In genomic region chr13:111304603-111305289, GRCh38 we compare ENCODE assay signal across 22 cellular contexts. TPM values are rescaled to one million over a fixed set of nuclear protein-coding genes. Genes with fewer than 3 reads are reported as not detected.
DNase-seq lines count a peak whose midpoint lies in the region; ATAC-seq and TF ChIP-seq lines count a peak whose summit lies in the region.
"Had no signal": no experiment of that assay in that cellular context is flagged by ENCODE, and none has a peak within 500 bp of the region (broad histone marks: within the 10 kb centered on the region; RNA-seq: fewer than 3 reads in every experiment).

No MANE protein-coding gene starts in this region.

- TF ChIP-seq CTCF in vagina (IDR thresholded peaks at IDR 0.05): no peak

- peaks cover 14% of the 10 kb centered on the region for H3K9me3 Mint-ChIP-seq in stimulated activated naive CD8-positive, alpha-beta T cell treated with anti-CD3 and anti-CD28 coated beads, Interleukin-15, Interleukin-2, amounts not matched to agents 100 ng/mL and 50 ng/mL, for 24 hours
- H3K9me3 Mint-ChIP-seq in stimulated activated naive CD8-positive, alpha-beta T cell treated with anti-CD3 and anti-CD28 coated beads, Interleukin-15, amount 100 ng/mL, for 72 hours: peaks cover 15 to 26% of the 10 kb centered on the region in 2 donors
- H3K9me3 Mint-ChIP-seq in activated naive CD8-positive, alpha-beta T cell treated with anti-CD3 and anti-CD28 coated beads, Interleukin-2, amount 10 ng/mL, durations not matched to agents 7 days and 5 days: peaks cover 3% of the 10 kb centered on the region

- H3K4me1 Mint-ChIP-seq in stimulated activated naive CD8-positive, alpha-beta T cell treated with anti-CD3 and anti-CD28 coated beads, Interleukin-15, Interleukin-2, amounts not matched to agents 100 ng/mL and 50 ng/mL, for 24 hours (ENCODE audit: low read depth): peaks cover 11% of the 10 kb centered on the region
- H3K4me1 Mint-ChIP-seq in stimulated activated naive CD8-positive, alpha-beta T cell treated with anti-CD3 and anti-CD28 coated beads, Interleukin-15, amount 100 ng/mL, for 72 hours: peaks cover 6% of the 10 kb centered on the region
- H3K4me1 Mint-ChIP-seq in activated naive CD8-positive, alpha-beta T cell treated with anti-CD3 and anti-CD28 coated beads, Interleukin-2, amount 10 ng/mL, durations not matched to agents 7 days and 5 days: peaks cover 13% of the 10 kb centered on the region

- H3K4me3 Mint-ChIP-seq in stimulated activated naive CD8-positive, alpha-beta T cell treated with anti-CD3 and anti-CD28 coated beads, Interleukin-15, Interleukin-2, amounts not matched to agents 100 ng/mL and 50 ng/mL, for 24 hours: no peak overlapping the region
- H3K4me3 Mint-ChIP-seq in stimulated activated naive CD8-positive, alpha-beta T cell treated with anti-CD3 and anti-CD28 coated beads, Interleukin-15, amount 100 ng/mL, for 72 hours: no peak overlapping the region
- no peak overlapping the region for H3K4me3 Mint-ChIP-seq in activated naive CD8-positive, alpha-beta T cell treated with anti-CD3 and anti-CD28 coated beads, Interleukin-2, amount 10 ng/mL, durations not matched to agents 7 days and 5 days

- no peak for ATAC-seq in stimulated activated naive CD8-positive, alpha-beta T cell treated with anti-CD3 and anti-CD28 coated beads, Interleukin-15, amount 100 ng/mL, for 72 hours
- ATAC-seq in HG02642 (IDR thresholded peaks at IDR 0.05; ENCODE audit: poor library complexity, unreplicated experiment) (peak; percentile 39), HG03565 (IDR thresholded peaks at IDR 0.05; ENCODE audit: unreplicated experiment) (no peak)
- ATAC-seq in activated naive CD8-positive, alpha-beta T cell treated with anti-CD3 and anti-CD28 coated beads, Interleukin-2, amount 10 ng/mL, durations not matched to agents 7 days and 5 days (ENCODE audit: low read depth): no peak
- ATAC-seq: K562, left colon had no signal

- intact Hi-C loops in vagina (cut with DNase I): no loop called here

- H3K27ac ChIP-seq in vagina: no peak overlapping the region
- H3K27ac ChIP-seq: cardiac muscle cell, parathyroid adenoma, skin epidermis had no signal

- no peak for DNase-seq in stimulated activated naive CD8-positive, alpha-beta T cell treated with anti-CD3 and anti-CD28 coated beads, Interleukin-15, amount 100 ng/mL, for 72 hours
- DNase-seq in activated naive CD8-positive, alpha-beta T cell treated with anti-CD3 and anti-CD28 coated beads, Interleukin-2, amount 10 ng/mL, durations not matched to agents 7 days and 5 days: no peak
- DNase-seq in NCI-H526 treated with DMSO at 0.1 percent for 48 hours (lab: John Stamatoyannopoulos, UW): no peak
- DNase-seq in vagina (ENCODE audit: extremely low spot score in 2 of 2): no peak
- no peak for DNase-seq in NCI-H1105 treated with DMSO at 0.1 percent for 48 hours (lab: John Stamatoyannopoulos, UW)
- DNase-seq: BE2C; DMS 273 treated with DMSO at 0.1 percent for 48 hours; effector memory CD4-positive, alpha-beta T cell; hippocampal formation; left colon; NCI-H446; stimulated activated naive CD4-positive, alpha-beta T cell treated with Interleukin-2 at 50 U/mL for 16 hours had no signal

- no peaks in the 10 kb centered on the region for H3K9me3 ChIP-seq in vagina
- H3K9me3 ChIP-seq: BE2C had no signal

- H3K4me3 ChIP-seq in vagina: no peak overlapping the region
- H3K4me3 ChIP-seq: cardiac muscle cell, K562, skin epidermis had no signal

- peak overlapping the region; percentile 45 for H3K27ac Mint-ChIP-seq in stimulated activated naive CD8-positive, alpha-beta T cell treated with anti-CD3 and anti-CD28 coated beads, Interleukin-15, Interleukin-2, amounts not matched to agents 100 ng/mL and 50 ng/mL, for 24 hours
- H3K27ac Mint-ChIP-seq in stimulated activated naive CD8-positive, alpha-beta T cell treated with anti-CD3 and anti-CD28 coated beads, Interleukin-15, amount 100 ng/mL, for 72 hours: peak overlapping the region in 1 of 2 donors; percentile 81
- H3K27ac Mint-ChIP-seq in activated naive CD8-positive, alpha-beta T cell treated with anti-CD3 and anti-CD28 coated beads, Interleukin-2, amount 10 ng/mL, durations not matched to agents 7 days and 5 days: peak overlapping the region; percentile 80

- no peaks in the 10 kb centered on the region for H3K27me3 ChIP-seq in vagina
- H3K27me3 ChIP-seq: BE2C, cardiac muscle cell had no signal

- H3K36me3 Mint-ChIP-seq in stimulated activated naive CD8-positive, alpha-beta T cell treated with anti-CD3 and anti-CD28 coated beads, Interleukin-15, Interleukin-2, amounts not matched to agents 100 ng/mL and 50 ng/mL, for 24 hours (ENCODE audit: low read depth): peaks cover 92% of the 10 kb centered on the region
- H3K36me3 Mint-ChIP-seq in activated naive CD8-positive, alpha-beta T cell treated with anti-CD3 and anti-CD28 coated beads, Interleukin-2, amount 10 ng/mL, durations not matched to agents 7 days and 5 days: peaks cover 63% of the 10 kb centered on the region

- TF ChIP-seq POLR2A in vagina (IDR thresholded peaks at IDR 0.05): no peak

- H3K4me1 ChIP-seq in vagina: no peaks in the 10 kb centered on the region
- H3K4me1 ChIP-seq: BE2C, parathyroid adenoma had no signal

- H3K36me3 ChIP-seq in vagina: peaks cover 5 to 73% of the 10 kb centered on the region in 2 donors

- POLR2A ChIA-PET in activated naive CD8-positive, alpha-beta T cell treated with anti-CD3 and anti-CD28 coated beads, Interleukin-2, amount 10 ng/mL, durations not matched to agents 7 days and 5 days (lab: Charles Lee): no interaction called here

- H3K27me3 Mint-ChIP-seq in stimulated activated naive CD8-positive, alpha-beta T cell treated with anti-CD3 and anti-CD28 coated beads, Interleukin-15, Interleukin-2, amounts not matched to agents 100 ng/mL and 50 ng/mL, for 24 hours: no peaks in the 10 kb centered on the region
- no peaks in the 10 kb centered on the region for H3K27me3 Mint-ChIP-seq in stimulated activated naive CD8-positive, alpha-beta T cell treated with anti-CD3 and anti-CD28 coated beads, Interleukin-15, amount 100 ng/mL, for 72 hours
- no peaks in the 10 kb centered on the region for H3K27me3 Mint-ChIP-seq in activated naive CD8-positive, alpha-beta T cell treated with anti-CD3 and anti-CD28 coated beads, Interleukin-2, amount 10 ng/mL, durations not matched to agents 7 days and 5 days

RNA-seq across cellular contexts. Expression of gene TEX29, which starts 15.7 kb away (rescaled TPM):
- under 1 TPM; 0.51 to 0.80 TPM for total RNA-seq in activated naive CD8-positive, alpha-beta T cell treated with anti-CD3 and anti-CD28 coated beads, Interleukin-2, amount 10 ng/mL, durations not matched to agents 7 days and 5 days
- total RNA-seq in vagina: 2.9 TPM
- total RNA-seq: cardiac muscle cell, K562, OCI-LY7, SK-MEL-5, ureter had no signal
